In the genomic region with DNA sequence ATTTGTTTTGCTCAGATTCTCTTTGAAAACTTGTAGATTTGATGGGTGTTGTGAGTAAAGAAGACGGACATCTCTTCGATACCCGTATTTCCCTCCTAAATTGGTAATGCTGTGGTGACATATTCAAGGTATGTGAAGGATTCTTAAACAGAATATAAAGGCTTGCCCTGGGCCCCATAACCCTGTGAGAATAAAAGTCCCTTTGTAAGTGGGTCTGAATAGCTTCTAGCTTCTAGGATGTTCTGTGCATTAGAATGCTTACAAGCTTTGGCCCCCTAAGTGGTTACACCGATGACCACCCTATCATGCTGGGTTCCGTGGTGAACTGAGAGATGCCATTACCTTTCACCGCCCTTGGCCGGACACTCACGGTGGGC, we compare ENCODE assay signal across 8 cellular contexts. TPM values are rescaled to one million over a fixed set of nuclear protein-coding genes. Genes with fewer than 3 reads are reported as not detected.
DNase-seq lines count a peak whose midpoint lies in the region; ATAC-seq, FAIRE-seq and TF ChIP-seq lines count a peak whose summit lies in the region.

No MANE protein-coding gene starts in this region.

- H3K9me3 ChIP-seq in OCI-LY3 (ENCODE audit: insufficient read depth, low read length) (no peaks in the 10 kb centered on the region), endothelial cell of umbilical vein (replicated peaks; ENCODE audit: control insufficient read depth, insufficient read depth, low read length) (no peaks in the 10 kb centered on the region), pancreas (no peaks in the 10 kb centered on the region)

- H2AFZ ChIP-seq in OCI-LY3 (ENCODE audit: low read depth, low read length): peak overlapping the region; percentile 99
- peak overlapping the region; percentile 99 for H2AFZ ChIP-seq in endothelial cell of umbilical vein (ENCODE audit: low read depth, low read length)

- CTCF ChIA-PET in GM10248 (lab: Yijun Ruan, JAX): interaction anchor here (0.8 to 2.5 kb wide), 17 partner anchors 10 to 180 kb away, joined by 3 to 10 read pairs (median 4); a partner anchor contains a TSS
- CTCF ChIA-PET in endothelial cell of umbilical vein (lab: Charles Lee): interaction anchor here (0.7 to 1.7 kb wide), 4 partner anchors 17 to 124 kb away, joined by 3 to 13 read pairs (median 4); no protein-coding TSS in a partner anchor

- H3K4me3 ChIP-seq in OCI-LY3 (ENCODE audit: low read length) (peak overlapping the region; percentile 94), endothelial cell of umbilical vein (replicated peaks in 1 of 3; ENCODE audit: insufficient read depth in 1 of 3, low read depth in 1 of 3, low read length in 3 of 3) (peak overlapping the region; percentile 64 to 99 (median 96)), pancreas (peak overlapping the region; percentile 67 to 94 (median 76))

- peak in 3 of 4 donors; percentile 1 to 7 (median 2) for ATAC-seq in pancreas

- intact Hi-C loops in endothelial cell of umbilical vein (cut with micrococcal nuclease): loop anchor here (5.0 kb wide), 1 partner anchor 111 kb away; no protein-coding TSS in a partner anchor
- intact Hi-C loops in pancreas (cut with DNase I): no loop called here

- no peak for TF ChIP-seq POLR2A in endothelial cell of umbilical vein (IDR thresholded peaks at IDR 0.05; ENCODE audit: low read depth, low read length)

- H4K20me1 ChIP-seq in OCI-LY3 (ENCODE audit: insufficient read depth, low read length): no peaks in the 10 kb centered on the region; the same call in 1 of the 2 replicates
- no peaks in the 10 kb centered on the region for H4K20me1 ChIP-seq in endothelial cell of umbilical vein (replicated peaks; ENCODE audit: control insufficient read depth, extremely low read depth, insufficient read depth, low read length)

- H3K36me3 ChIP-seq in OCI-LY3 (replicated peaks; ENCODE audit: low read depth, low read length): peaks cover 8% of the 10 kb centered on the region
- H3K36me3 ChIP-seq in endothelial cell of umbilical vein (ENCODE audit: control insufficient read depth in 2 of 2, extremely low read depth in 1 of 2, insufficient read depth in 2 of 2, low read length in 2 of 2): peaks cover 0 to 2% of the 10 kb centered on the region in 2 experiments
- H3K36me3 ChIP-seq in pancreas: no peaks in the 10 kb centered on the region

- POLR2A ChIA-PET in GM10248 (lab: Yijun Ruan, JAX) (no interaction called here), endothelial cell of umbilical vein (lab: Charles Lee) (interaction anchor here (1.1 to 1.2 kb wide), 3 partner anchors 63 to 196 kb away, joined by 3 to 5 read pairs (median 5); a partner anchor contains a TSS)

- H3K79me2 ChIP-seq in OCI-LY3 (ENCODE audit: low read length): peaks cover 12% of the 10 kb centered on the region
- H3K79me2 ChIP-seq in endothelial cell of umbilical vein (ENCODE audit: control insufficient read depth, insufficient read depth, low read length): peaks cover 38% of the 10 kb centered on the region

- TSS peak; percentile 93 for BruUV-seq in endothelial cell of umbilical vein (replicated peaks; lab: Mats Ljungman, UMichigan)

- H3K9ac ChIP-seq in OCI-LY3 (ENCODE audit: low read length) (peak overlapping the region; percentile 79), endothelial cell of umbilical vein (replicated peaks; ENCODE audit: extremely low read depth, insufficient read depth, low read length) (peak overlapping the region; percentile 90)

- H3K27me3 ChIP-seq in OCI-LY3 (ENCODE audit: low read depth, low read length) (no peaks in the 10 kb centered on the region), endothelial cell of umbilical vein (ENCODE audit: control insufficient read depth in 2 of 2, insufficient read depth in 2 of 2, low read length in 2 of 2) (no peaks in the 10 kb centered on the region), pancreas (no peaks in the 10 kb centered on the region)

- H3K4me2 ChIP-seq in OCI-LY3 (ENCODE audit: low read length): peak overlapping the region; percentile 91
- H3K4me2 ChIP-seq in endothelial cell of umbilical vein (ENCODE audit: insufficient read depth, low read length): peak overlapping the region; percentile 97

- H3K4me1 ChIP-seq in OCI-LY3 (ENCODE audit: low read length) (peaks cover 13% of the 10 kb centered on the region), endothelial cell of umbilical vein (ENCODE audit: control insufficient read depth, extremely low read depth, insufficient read depth, low read length) (peaks cover 14% of the 10 kb centered on the region), pancreas (peaks cover 0 to 5% (median 0%) of the 10 kb centered on the region in 3 donors)

- H3K9me1 ChIP-seq in endothelial cell of umbilical vein (replicated peaks; ENCODE audit: control insufficient read depth, extremely low read depth, insufficient read depth, low read length): no peaks in the 10 kb centered on the region

- DNase-seq in GM10248 (ENCODE audit: extremely low spot score): peak; percentile 23
- no peak for DNase-seq in endothelial cell of umbilical vein (ENCODE audit: low read depth, low spot score)
- no peak for DNase-seq in pancreas
- DNase-seq in NCI-H2196 (lab: John Stamatoyannopoulos, UW; ENCODE audit: unreplicated experiment): no peak
- DNase-seq in NCI-H526 treated with DMSO at 0.1 percent for 48 hours (lab: John Stamatoyannopoulos, UW): no peak
- no peak for DNase-seq in NCI-H1694 treated with DMSO at 0.1 percent for 48 hours (lab: John Stamatoyannopoulos, UW)
- no peak for DNase-seq in GF-D8 (lab: John Stamatoyannopoulos, UW)

- WGBS in pancreas, 2 donors: 14 to 20% methylated on average over 8 of the region's 8 CpGs

- FAIRE-seq in endothelial cell of umbilical vein (lab: Jason Lieb, UNC): peak; percentile 33
- FAIRE-seq in pancreas (lab: Jason Lieb, UNC): no peak

- TF ChIP-seq CTCF in GM10248 (IDR thresholded peaks at IDR 0.05; ENCODE audit: control extremely low read depth, extremely low read depth, low read depth, missing control alignments) (no peak), OCI-LY3 (IDR thresholded peaks at IDR 0.05; ENCODE audit: low read depth, low read length) (no peak), endothelial cell of umbilical vein (IDR thresholded peaks at IDR 0.05; ENCODE audit: extremely low read depth in 1 of 2, insufficient read depth in 1 of 2, low read depth in 1 of 2, low read length in 2 of 2) (no peak), pancreas (IDR thresholded peaks at IDR 0.05) (no peak)

- dilution Hi-C loops in endothelial cell of umbilical vein (cut with MboI; ENCODE audit: extremely low pct_ligation_motif_present, low sequenced_read_pairs): no loop called here

- H3K27ac ChIP-seq in OCI-LY3 (ENCODE audit: low read length): peak overlapping the region; percentile 24; the same call in 1 of the 2 replicates
- H3K27ac ChIP-seq in endothelial cell of umbilical vein (ENCODE audit: insufficient read depth, low read depth, low read length): peak overlapping the region; percentile 47
- peak overlapping the region; percentile 46 to 84 (median 76) for H3K27ac ChIP-seq in pancreas

TF ChIP-seq in endothelial cell of umbilical vein, 7 proteins besides CTCF, POLR2A, EP300 and RAD21:
- no peak for TF ChIP-seq JUN (IDR thresholded peaks at IDR 0.05; ENCODE audit: borderline replicate concordance, insufficient read depth, insufficient read length, low read depth)
- TF ChIP-seq EZH2 (IDR thresholded peaks at IDR 0.05; ENCODE audit: borderline replicate concordance, low read depth, low read length, severe bottlenecking): no peak
- TF ChIP-seq, protein P1, sequence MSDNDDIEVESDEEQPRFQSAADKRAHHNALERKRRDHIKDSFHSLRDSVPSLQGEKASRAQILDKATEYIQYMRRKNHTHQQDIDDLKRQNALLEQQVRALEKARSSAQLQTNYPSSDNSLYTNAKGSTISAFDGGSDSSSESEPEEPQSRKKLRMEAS (IDR thresholded peaks at IDR 0.05; ENCODE audit: insufficient read depth, insufficient read length): no peak
- TF ChIP-seq FOS (IDR thresholded peaks at IDR 0.05; ENCODE audit: borderline replicate concordance, insufficient read depth, low read length): no peak
- no peak for TF ChIP-seq MYC (IDR thresholded peaks at IDR 0.05; ENCODE audit: low read depth, low read length)
- TF ChIP-seq POLR2AphosphoS5 (IDR thresholded peaks at IDR 0.05; ENCODE audit: insufficient read depth, low read depth, low read length): no peak
- TF ChIP-seq GATA2 (IDR thresholded peaks at IDR 0.05; ENCODE audit: insufficient read depth, insufficient read length, low read depth, low read length): no peak

RNA-seq across cellular contexts. Expression of a gene that starts 0.6 kb away (rescaled TPM):
- total RNA-seq in endothelial cell of umbilical vein: 23.9 and 25.9 TPM in 2 replicates
- polyA plus RNA-seq in endothelial cell of umbilical vein: 2.6 and 4.3 TPM in 2 replicates
- polyA plus RNA-seq in endothelial cell of umbilical vein (2011; cell fraction: cytosol; rRNA removed): 3.2 and 3.5 TPM in 2 replicates
- 8.6 and 11.7 TPM in 2 replicates for polyA plus RNA-seq in endothelial cell of umbilical vein (2011; cell fraction: nucleus; rRNA removed)
- 8.2 and 12.0 TPM in 2 replicates for polyA plus RNA-seq in endothelial cell of umbilical vein (2012)
- 20.5 and 26.0 TPM in 2 replicates for polyA minus RNA-seq in endothelial cell of umbilical vein
- 17.1 TPM for polyA minus RNA-seq in endothelial cell of umbilical vein (2011; cell fraction: cytosol; rRNA and poly(A)+ RNA removed)
- polyA minus RNA-seq in endothelial cell of umbilical vein (2011; cell fraction: nucleus; rRNA and poly(A)+ RNA removed): 18.1 and 18.9 TPM in 2 replicates
- 10 to 100 TPM in 3 of 6 donors, 1 to 10 TPM in 3; 5.9 to 15.6 (median 9.4) TPM for total RNA-seq in pancreas
- polyA plus RNA-seq in pancreas: 10 to 100 TPM in 1 of 2 donors, 1 to 10 TPM in 1; 3.6 to 15.3 TPM

Comparison
In these comparisons a context has a peak if more than half of its experiments do, and no peak if none do; other contexts are left out.
1. H3K27ac ChIP-seq: peak in every context shown above with its lines; median percentile 76 in pancreas; 47 in endothelial cell of umbilical vein; 24 in OCI-LY3.